Comparison of ENCODE assay signal across 24 cellular contexts in the genomic region with DNA sequence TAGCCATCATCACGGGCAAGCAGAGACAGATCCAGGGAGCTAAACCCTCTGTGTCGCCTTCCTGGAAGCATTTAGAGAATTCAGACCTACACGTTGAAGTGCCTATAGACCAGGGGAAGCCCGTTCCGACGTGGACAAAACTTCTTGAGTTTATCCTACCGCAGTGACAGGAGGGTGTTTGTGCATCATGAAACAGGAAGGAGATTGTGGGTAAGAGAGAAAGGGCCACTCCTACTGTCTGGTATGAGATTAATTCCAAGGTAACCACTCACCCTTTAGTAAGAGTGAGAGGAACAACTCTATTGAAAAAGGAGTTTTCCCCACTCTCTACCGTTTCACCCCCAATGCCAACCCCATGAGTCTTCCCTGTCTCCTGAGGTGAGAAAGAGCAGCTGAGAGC.
"Had no signal": no experiment of that assay in that cellular context is flagged by ENCODE, and none has a peak within 500 bp of the region (broad histone marks: within the 10 kb centered on the region; RNA-seq: fewer than 3 reads in every experiment).

No MANE protein-coding gene starts in this region.

- H3K27ac ChIP-seq: SJSA1 had no signal

- H3K36me3 ChIP-seq: SJSA1 had no signal

- H3K9me3 Mint-ChIP-seq: activated CD4-positive, alpha-beta memory T cell treated with anti-CD3 and anti-CD28 coated beads for 36 hours; activated CD4-positive, alpha-beta T cell treated with anti-CD3 and anti-CD28 coated beads, Interleukin-2, amount 10 ng/mL, durations not matched to agents 24 days and 14 days; activated T-cell treated with anti-CD3 and anti-CD28 coated beads, Interleukin-2, amount 50 U/mL, for 4 hours; T-helper 1 cell treated with Interleukin-12 subunit alpha and Interleukin-12 subunit beta and Interleukin-4 antibody, amounts not matched to agents 30 μg/mL and 1 μg/mL, for 36 hours had no signal

- DNase-seq: activated CD4-positive, alpha-beta memory T cell treated with anti-CD3 and anti-CD28 coated beads for 36 hours; activated CD4-positive, alpha-beta T cell treated with anti-CD3 and anti-CD28 coated beads, Interleukin-2, amount 10 ng/mL, durations not matched to agents 24 days and 14 days; activated CD4-positive, CD25-positive, alpha-beta regulatory T cell treated with anti-CD3 and anti-CD28 coated beads, Interleukin-2, amount 50 U/mL, for 72 hours; activated CD8-positive, alpha-beta memory T cell treated with anti-CD3 and anti-CD28 coated beads for 24 hours; activated effector memory CD4-positive, alpha-beta T cell treated with anti-CD3 and anti-CD28 coated beads, Interleukin-2, amount 50 U/mL, for 16 hours; activated naive CD4-positive, alpha-beta T cell treated with Interleukin-2 at 50 U/mL for 16 hours; activated T-cell treated with anti-CD3 and anti-CD28 coated beads, Interleukin-2, amount 50 U/mL, for 4 hours; amygdala; Kasumi-1; KBM-7; NCI-H1105 treated with DMSO at 0.1 percent for 48 hours; NCI-H1436 treated with DMSO at 0.1 percent for 48 hours; NCI-H187; NCI-H2081; NCI-H446; NCI-H524; SHP77; SW 1271 had no signal

- H3K4me3 ChIP-seq: SJSA1 had no signal

- H3K4me3 Mint-ChIP-seq: activated CD4-positive, alpha-beta memory T cell treated with anti-CD3 and anti-CD28 coated beads for 36 hours; activated CD4-positive, alpha-beta T cell treated with anti-CD3 and anti-CD28 coated beads, Interleukin-2, amount 10 ng/mL, durations not matched to agents 24 days and 14 days; activated naive CD8-positive, alpha-beta T cell; activated T-cell treated with anti-CD3 and anti-CD28 coated beads, Interleukin-2, amount 50 U/mL, for 4 hours; brain; T-helper 1 cell treated with Interleukin-12 subunit alpha and Interleukin-12 subunit beta and Interleukin-4 antibody, amounts not matched to agents 30 μg/mL and 1 μg/mL, for 36 hours; WTC11 had no signal

- H3K36me3 Mint-ChIP-seq: activated CD4-positive, alpha-beta memory T cell treated with anti-CD3 and anti-CD28 coated beads for 36 hours; activated naive CD8-positive, alpha-beta T cell; brain; WTC11 had no signal

- H3K4me1 Mint-ChIP-seq: activated CD4-positive, alpha-beta T cell treated with anti-CD3 and anti-CD28 coated beads, Interleukin-2, amount 10 ng/mL, durations not matched to agents 24 days and 14 days; brain had no signal

- ATAC-seq: activated T-cell treated with anti-CD3 and anti-CD28 coated beads, Interleukin-2, amount 50 U/mL, for 4 hours; SK-N-SH treated with all-trans-retinoic acid at 6 μM for 48 hours; WTC11 had no signal

- H3K4me1 ChIP-seq: SJSA1 had no signal

- H3K27ac Mint-ChIP-seq: activated CD4-positive, alpha-beta memory T cell treated with anti-CD3 and anti-CD28 coated beads for 36 hours; activated CD4-positive, alpha-beta T cell treated with anti-CD3 and anti-CD28 coated beads, Interleukin-2, amount 10 ng/mL, durations not matched to agents 24 days and 14 days; activated naive CD8-positive, alpha-beta T cell; brain; T-helper 1 cell treated with Interleukin-12 subunit alpha and Interleukin-12 subunit beta and Interleukin-4 antibody, amounts not matched to agents 30 μg/mL and 1 μg/mL, for 36 hours; WTC11 had no signal

- H3K27me3 ChIP-seq: SJSA1 had no signal

- H3K27me3 Mint-ChIP-seq: activated CD4-positive, alpha-beta memory T cell treated with anti-CD3 and anti-CD28 coated beads for 36 hours; activated CD4-positive, alpha-beta T cell treated with anti-CD3 and anti-CD28 coated beads, Interleukin-2, amount 10 ng/mL, durations not matched to agents 24 days and 14 days; activated naive CD8-positive, alpha-beta T cell had no signal

- H3K9me3 ChIP-seq: SJSA1 had no signal
